ENCODE assay signal across 20 cellular contexts in the genomic region with DNA sequence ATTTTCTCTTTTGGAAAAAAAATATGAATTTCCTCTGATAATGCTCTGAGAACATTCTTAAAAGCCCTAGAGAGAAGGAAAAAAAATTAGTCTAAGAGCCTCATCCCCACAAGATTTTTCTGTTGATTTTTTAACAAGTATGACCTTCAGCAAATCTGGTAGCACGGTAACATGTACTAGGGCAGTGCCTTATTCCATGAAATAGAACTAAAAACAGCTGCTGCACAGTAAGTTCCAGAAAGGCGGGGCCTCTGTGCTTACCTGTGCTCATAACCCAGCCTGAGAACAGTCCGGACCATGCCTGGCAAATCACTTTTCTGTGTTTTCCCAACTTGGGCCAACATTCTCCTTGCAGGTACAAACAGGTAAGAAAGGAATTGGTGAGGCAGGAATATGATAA.
"Had no signal": no experiment of that assay in that cellular context is flagged by ENCODE, and none has a peak within 500 bp of the region (broad histone marks: within the 10 kb centered on the region; RNA-seq: fewer than 3 reads in every experiment).

No MANE protein-coding gene starts in this region.

- ATAC-seq: activated CD8-positive, alpha-beta memory T cell treated with anti-CD3 and anti-CD28 coated beads, Interleukin-2, amount 10 ng/mL, durations not matched to agents 7 days and 5 days; SK-N-SH treated with all-trans-retinoic acid at 6 μM for 48 hours; stimulated activated memory B cell treated with anti-CD40 and anti-IgM and Interleukin-4, amounts not matched to agents 10 μg/mL and 1 μg/mL and 100 μg/mL, for 72 hours; T-cell had no signal

- H3K4me1 ChIP-seq: spleen, transverse colon, uterus had no signal

- DNase-seq: activated B cell treated with CpG ODN at 0.5 μM for 24 hours; activated CD4-positive, alpha-beta memory T cell treated with anti-CD3 and anti-CD28 coated beads, Interleukin-2, amount 10 ng/mL, durations not matched to agents 7 days and 5 days; activated CD4-positive, alpha-beta T cell treated with anti-CD3 and anti-CD28 coated beads for 48 hours; activated CD8-positive, alpha-beta memory T cell treated with anti-CD3 and anti-CD28 coated beads, Interleukin-2, amount 10 ng/mL, durations not matched to agents 7 days and 5 days; activated naive CD4-positive, alpha-beta T cell treated with Interleukin-2 at 50 U/mL for 16 hours; anterior cingulate cortex; brain microvascular endothelial cell; effector CD4-positive, alpha-beta T cell; esophagus squamous epithelium; glutamatergic neuron; midbrain; nephron progenitor cell; sigmoid colon; spleen; stimulated activated CD4-positive, alpha-beta T cell treated with anti-CD3 and anti-CD28 coated beads, Interleukin-4, amount 100 ng/mL, for 4 hours; T-cell; transverse colon; uterus had no signal

- H3K9me3 ChIP-seq: esophagus squamous epithelium, sigmoid colon, spleen, transverse colon, uterus had no signal

- H3K27me3 ChIP-seq: brain microvascular endothelial cell, esophagus squamous epithelium, sigmoid colon, spleen, transverse colon, uterus had no signal

- H3K27ac ChIP-seq: brain microvascular endothelial cell, sigmoid colon, spleen, transverse colon, uterus had no signal

- H3K36me3 ChIP-seq: brain microvascular endothelial cell, esophagus squamous epithelium, sigmoid colon, spleen, transverse colon, uterus had no signal

- H3K4me3 ChIP-seq: esophagus squamous epithelium, sigmoid colon, spleen, transverse colon, uterus had no signal
